In genomic region chr1:32221581-32221979, GRCh38 we compare ENCODE assay signal across 8 cellular contexts. TPM values are rescaled to one million over a fixed set of nuclear protein-coding genes. Genes with fewer than 3 reads are reported as not detected.
DNase-seq lines count a peak whose midpoint lies in the region; ATAC-seq and TF ChIP-seq lines count a peak whose summit lies in the region.

No MANE protein-coding gene starts in this region.

- peaks cover 15 to 70% of the 10 kb centered on the region in 2 experiments; a peak in 2 of 3 replicates for H3K36me3 ChIP-seq in HEK293 (ENCODE audit: control insufficient read depth in 2 of 2, insufficient read depth in 1 of 2, low read length in 2 of 2)

- no peak for ATAC-seq in activated CD8-positive, alpha-beta T cell treated with anti-CD3 and anti-CD28 coated beads, Interleukin-2, amount 10 ng/mL, durations not matched to agents 7 days and 5 days
- no peak for ATAC-seq in stimulated activated memory B cell treated with anti-CD40 and anti-IgM and Interleukin-4, amounts not matched to agents 10 μg/mL and 1 μg/mL and 100 μg/mL, for 72 hours

- in situ Hi-C loops in ACHN (cut with HindIII; ENCODE audit: low pct_ligation_motif_present, low pct_unique_long_range_greater_than_20kb, low sequenced_read_pairs): no loop called here

- TF ChIP-seq CTCF in HEK293 (tag by site-specific recombination; IDR thresholded peaks at IDR 0.05): no peak

- H3K9me3 ChIP-seq in HEK293 (ENCODE audit: control insufficient read depth, insufficient read depth, low read depth, low read length): no peaks in the 10 kb centered on the region

- peak overlapping the region; percentile 98 for H3K27ac Mint-ChIP-seq in activated CD8-positive, alpha-beta T cell treated with anti-CD3 and anti-CD28 coated beads, Interleukin-2, amount 10 ng/mL, durations not matched to agents 7 days and 5 days
- peak overlapping the region; percentile 92 for H3K27ac Mint-ChIP-seq in stimulated activated memory B cell treated with anti-CD40 and anti-IgM and Interleukin-4, amounts not matched to agents 10 μg/mL and 1 μg/mL and 100 μg/mL, for 72 hours

- peaks cover 23% of the 10 kb centered on the region for H3K36me3 Mint-ChIP-seq in activated CD8-positive, alpha-beta T cell treated with anti-CD3 and anti-CD28 coated beads, Interleukin-2, amount 10 ng/mL, durations not matched to agents 7 days and 5 days (ENCODE audit: low read depth)
- H3K36me3 Mint-ChIP-seq in stimulated activated memory B cell treated with anti-CD40 and anti-IgM and Interleukin-4, amounts not matched to agents 10 μg/mL and 1 μg/mL and 100 μg/mL, for 72 hours: peaks cover 28% of the 10 kb centered on the region

- POLR2A ChIA-PET in HEK293 (lab: Yijun Ruan, JAX): interaction anchor here (1.2 kb wide), 1 partner anchor 9 kb away, joined by 3 read pairs; no protein-coding TSS in a partner anchor
- POLR2A ChIA-PET in activated CD8-positive, alpha-beta T cell treated with anti-CD3 and anti-CD28 coated beads, Interleukin-2, amount 10 ng/mL, durations not matched to agents 7 days and 5 days (lab: Charles Lee): interaction anchor here (1.3 to 3.3 kb wide), 5 partner anchors 10 to 114 kb away, joined by 4 to 13 read pairs (median 4); partner anchors contain the start of genes HDAC1 and MARCKSL1

- CTCF ChIA-PET in HEK293 (lab: Yijun Ruan, JAX): interaction anchor here (0.6 to 2.0 kb wide), 2 partner anchors 11 to 26 kb away, joined by 4 to 7 read pairs; no protein-coding TSS in a partner anchor
- CTCF ChIA-PET in activated CD8-positive, alpha-beta T cell treated with anti-CD3 and anti-CD28 coated beads, Interleukin-2, amount 10 ng/mL, durations not matched to agents 7 days and 5 days (lab: Charles Lee): interaction anchor here (1.2 to 5.5 kb wide), 2 partner anchors 27 to 100 kb away, joined by 3 to 26 read pairs; partner anchors contain the start of gene FAM167B

- peak overlapping the region; percentile 34; the same call in 1 of the 2 replicates for H3K27ac ChIP-seq in HEK293 (ENCODE audit: extremely low read depth, low read depth, low read length)

- no peaks in the 10 kb centered on the region for H3K9me3 Mint-ChIP-seq in activated CD8-positive, alpha-beta T cell treated with anti-CD3 and anti-CD28 coated beads, Interleukin-2, amount 10 ng/mL, durations not matched to agents 7 days and 5 days (ENCODE audit: insufficient read depth)
- H3K9me3 Mint-ChIP-seq in stimulated activated memory B cell treated with anti-CD40 and anti-IgM and Interleukin-4, amounts not matched to agents 10 μg/mL and 1 μg/mL and 100 μg/mL, for 72 hours: no peaks in the 10 kb centered on the region

- peak overlapping the region; percentile 97 for H3K4me3 Mint-ChIP-seq in activated CD8-positive, alpha-beta T cell treated with anti-CD3 and anti-CD28 coated beads, Interleukin-2, amount 10 ng/mL, durations not matched to agents 7 days and 5 days
- H3K4me3 Mint-ChIP-seq in stimulated activated memory B cell treated with anti-CD40 and anti-IgM and Interleukin-4, amounts not matched to agents 10 μg/mL and 1 μg/mL and 100 μg/mL, for 72 hours: peak overlapping the region; percentile 97

- no peaks in the 10 kb centered on the region for H3K27me3 Mint-ChIP-seq in activated CD8-positive, alpha-beta T cell treated with anti-CD3 and anti-CD28 coated beads, Interleukin-2, amount 10 ng/mL, durations not matched to agents 7 days and 5 days (ENCODE audit: low read depth)
- no peaks in the 10 kb centered on the region for H3K27me3 Mint-ChIP-seq in stimulated activated memory B cell treated with anti-CD40 and anti-IgM and Interleukin-4, amounts not matched to agents 10 μg/mL and 1 μg/mL and 100 μg/mL, for 72 hours

- H3K4me1 ChIP-seq in HEK293 (ENCODE audit: control insufficient read depth, insufficient read depth, low read length): peaks cover 2% of the 10 kb centered on the region; the same call in 1 of the 2 replicates

- H3K4me1 Mint-ChIP-seq in activated CD8-positive, alpha-beta T cell treated with anti-CD3 and anti-CD28 coated beads, Interleukin-2, amount 10 ng/mL, durations not matched to agents 7 days and 5 days (ENCODE audit: low read depth): peaks cover 31% of the 10 kb centered on the region
- H3K4me1 Mint-ChIP-seq in stimulated activated memory B cell treated with anti-CD40 and anti-IgM and Interleukin-4, amounts not matched to agents 10 μg/mL and 1 μg/mL and 100 μg/mL, for 72 hours: peaks cover 35% of the 10 kb centered on the region

- peak overlapping the region; percentile 83 for H3K4me3 ChIP-seq in HEK293 (ENCODE audit: low read depth, low read length)
- H3K4me3 ChIP-seq in iPS-11a (ENCODE audit: low read depth, low read length): peak overlapping the region; percentile 96

- no peak for DNase-seq in activated CD8-positive, alpha-beta T cell treated with anti-CD3 and anti-CD28 coated beads, Interleukin-2, amount 10 ng/mL, durations not matched to agents 7 days and 5 days
- no peak for DNase-seq in ACHN
- no peak for DNase-seq in cortex of kidney (lab: John Stamatoyannopoulos, UW)
- DNase-seq in HuH-7.5 (ENCODE audit: low spot score): no peak
- no peak for DNase-seq in CD1c-positive myeloid dendritic cell (ENCODE audit: extremely low spot score)

TF ChIP-seq in HEK293, 187 proteins besides CTCF, POLR2A, EP300 and RAD21:
- peak; percentile 53; the same call in 1 of the 2 replicates for TF ChIP-seq GLIS2 (tag by site-specific recombination; IDR thresholded peaks at IDR 0.05)
- TF ChIP-seq ZFP69B (tag by site-specific recombination; IDR thresholded peaks at IDR 0.05): 0 out of 2 replicates have a peak, but pooled peaks have one; percentile 13
- no peak for TF ChIP-seq AEBP2 (tag by site-specific recombination; IDR thresholded peaks at IDR 0.05; ENCODE audit: borderline replicate concordance)
- TF ChIP-seq ZNF837 (tag by site-specific recombination; IDR thresholded peaks at IDR 0.05): no peak
- peak; percentile 36 for TF ChIP-seq ZBTB26 (tag by site-specific recombination; optimal IDR thresholded peaks at IDR 0.05)
- 0 out of 2 replicates have a peak, but pooled peaks have one; percentile 9 for TF ChIP-seq KLF17 (tag by site-specific recombination; IDR thresholded peaks at IDR 0.05)
- peak; percentile 99 for TF ChIP-seq ZNF664 (tag by site-specific recombination; IDR thresholded peaks at IDR 0.05)

RNA-seq across cellular contexts. Expression of gene TMEM234, which starts 0.6 kb away (rescaled TPM):
- total RNA-seq in activated CD8-positive, alpha-beta T cell treated with anti-CD3 and anti-CD28 coated beads, Interleukin-2, amount 10 ng/mL, durations not matched to agents 7 days and 5 days: 10 to 100 TPM; 10.6 TPM

RNA-seq across cellular contexts. Expression of gene EIF3I, which starts 0.6 kb away (rescaled TPM):
- total RNA-seq in activated CD8-positive, alpha-beta T cell treated with anti-CD3 and anti-CD28 coated beads, Interleukin-2, amount 10 ng/mL, durations not matched to agents 7 days and 5 days: 100 to 1,000 TPM; 194 to 196 TPM

RNA-seq across cellular contexts. Expression of gene DCDC2B, which starts 12.7 kb away (rescaled TPM):
- not detected for total RNA-seq in activated CD8-positive, alpha-beta T cell treated with anti-CD3 and anti-CD28 coated beads, Interleukin-2, amount 10 ng/mL, durations not matched to agents 7 days and 5 days

RNA-seq across cellular contexts. Expression of gene IQCC, which starts 16.1 kb away (rescaled TPM):
- 1 to 10 TPM; 6.1 to 6.3 TPM for total RNA-seq in activated CD8-positive, alpha-beta T cell treated with anti-CD3 and anti-CD28 coated beads, Interleukin-2, amount 10 ng/mL, durations not matched to agents 7 days and 5 days

RNA-seq across cellular contexts. Expression of gene CCDC28B, which starts 21.2 kb away (rescaled TPM):
- total RNA-seq in activated CD8-positive, alpha-beta T cell treated with anti-CD3 and anti-CD28 coated beads, Interleukin-2, amount 10 ng/mL, durations not matched to agents 7 days and 5 days: 10 to 100 TPM; 71.4 to 72.8 TPM
